ENCODE assay signal across 8 cellular contexts in genomic region chr3:194141415-194142155, GRCh38. TPM values are rescaled to one million over a fixed set of nuclear protein-coding genes. Genes with fewer than 3 reads are reported as not detected.
DNase-seq lines count a peak whose midpoint lies in the region; ATAC-seq lines count a peak whose summit lies in the region.

No MANE protein-coding gene starts in this region.

- peaks cover 12% of the 10 kb centered on the region for H3K27me3 ChIP-seq in effector memory CD4-positive, alpha-beta T cell (replicated peaks; ENCODE audit: control insufficient read depth, insufficient read depth, low read length, poor library complexity, severe bottlenecking)

- DNase-seq in SHP77 (lab: John Stamatoyannopoulos, UW) (peak; percentile 48 to 80), SHP77 treated with DMSO at 0.1 percent for 48 hours (lab: John Stamatoyannopoulos, UW) (no peak), NCI-H510A treated with DMSO at 0.1 percent for 48 hours (lab: John Stamatoyannopoulos, UW) (peak; percentile 88), lung microvascular endothelial cell (ENCODE audit: low read depth in 2 of 2) (peak; percentile 98)
- DNase-seq in activated CD8-positive, alpha-beta memory T cell treated with anti-CD3 and anti-CD28 coated beads for 24 hours: peak; percentile 83
- DNase-seq in effector memory CD4-positive, alpha-beta T cell: peak in 1 of 3 donors; percentile 26
- peak in 2 of 3 experiments; percentile 34 to 81 for DNase-seq in stimulated activated CD4-positive, alpha-beta T cell treated with anti-CD3 and anti-CD28 coated beads, TNF-alpha, amount 100 ng/mL, for 24 hours (ENCODE audit: low read depth in 3 of 3)

- no peaks in the 10 kb centered on the region for H3K9me3 ChIP-seq in effector memory CD4-positive, alpha-beta T cell (ENCODE audit: control insufficient read depth, low read length)

- peak; percentile 25 for ATAC-seq in HG03097 (IDR thresholded peaks at IDR 0.05; ENCODE audit: low FRiP score, unreplicated experiment)

- H3K4me1 ChIP-seq in effector memory CD4-positive, alpha-beta T cell (ENCODE audit: control insufficient read depth, insufficient read depth, low read length, poor library complexity, severe bottlenecking): peaks cover 29% of the 10 kb centered on the region

- H3K4me3 ChIP-seq in effector memory CD4-positive, alpha-beta T cell (ENCODE audit: insufficient read depth, low read depth, low read length, poor library complexity, severe bottlenecking): peak overlapping the region; percentile 36

- no peaks in the 10 kb centered on the region for H3K36me3 ChIP-seq in effector memory CD4-positive, alpha-beta T cell (ENCODE audit: control insufficient read depth, insufficient read depth, low read length)

- H3K27ac ChIP-seq in effector memory CD4-positive, alpha-beta T cell (ENCODE audit: insufficient read depth, low read length, poor library complexity, severe bottlenecking): no peak overlapping the region

RNA-seq across cellular contexts. Expression of gene HES1, which starts 5.6 kb away (rescaled TPM):
- 49.7 and 74.2 TPM in 2 replicates for total RNA-seq in lung microvascular endothelial cell
